ENCODE assay signal across 20 cellular contexts in the genomic region with DNA sequence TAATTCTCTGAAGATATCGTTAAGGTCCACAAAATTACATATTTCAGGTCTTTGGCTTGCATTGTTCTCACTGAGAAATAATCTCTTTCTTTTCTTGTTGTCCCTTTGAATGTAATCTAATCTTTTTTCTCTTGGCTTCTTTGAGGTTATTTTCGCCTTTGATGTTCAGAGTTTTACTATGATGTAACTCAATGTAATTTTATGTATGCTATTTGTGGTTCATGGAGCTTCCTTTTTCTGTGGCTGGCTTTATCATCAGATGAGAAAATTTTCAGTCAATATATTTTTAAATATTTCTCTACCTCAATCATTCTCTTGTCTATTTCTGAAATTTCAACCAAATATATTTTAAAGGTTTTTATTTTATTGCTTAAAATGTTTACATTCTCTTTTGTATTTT.
"Had no signal": no experiment of that assay in that cellular context is flagged by ENCODE, and none has a peak within 500 bp of the region (broad histone marks: within the 10 kb centered on the region; RNA-seq: fewer than 3 reads in every experiment).

No MANE protein-coding gene starts in this region.

- DNase-seq: activated CD4-positive, alpha-beta T cell treated with anti-CD3 and anti-CD28 coated beads, Interleukin-2, amount 50 U/mL, for 4 hours; activated effector memory CD4-positive, alpha-beta T cell treated with anti-CD3 and anti-CD28 coated beads, Interleukin-2, amount 50 U/mL, for 16 hours; activated naive CD4-positive, alpha-beta T cell treated with anti-CD3 and anti-CD28 coated beads, Interleukin-2, amount 50 U/mL, for 16 hours; activated T-cell treated with anti-CD3 and anti-CD28 coated beads, Interleukin-2, amount 50 U/mL, for 72 hours; effector CD4-positive, alpha-beta T cell; gastrocnemius medialis; head of caudate nucleus; kidney; spleen; stimulated activated CD4-positive, alpha-beta T cell treated with anti-CD3 and anti-CD28 coated beads, Interleukin-4, amount 100 ng/mL, for 4 hours; testis had no signal

- H3K4me3 Mint-ChIP-seq: activated T-cell treated with anti-CD3 and anti-CD28 coated beads, Interleukin-2, amount 50 U/mL, for 72 hours; mesothelial cell of epicardium; natural killer cell treated with Interleukin-12 subunit alpha and Interleukin-12 subunit beta and Interleukin-15 and Interleukin-18, amount 100 ng/mL, for 72 hours; stimulated activated memory B cell treated with anti-CD40 and anti-IgM and Interleukin-4, amounts not matched to agents 10 μg/mL and 1 μg/mL and 100 μg/mL, for 72 hours; type B pancreatic cell had no signal

- H3K27me3 ChIP-seq: gastrocnemius medialis, spleen, testis had no signal

- H2AFZ ChIP-seq: parathyroid adenoma had no signal

- H3K36me3 Mint-ChIP-seq: mesothelial cell of epicardium; stimulated activated memory B cell treated with anti-CD40 and anti-IgM and Interleukin-4, amounts not matched to agents 10 μg/mL and 1 μg/mL and 100 μg/mL, for 72 hours; type B pancreatic cell had no signal

- H3K36me3 ChIP-seq: gastrocnemius medialis, spleen had no signal

- H3K9me3 Mint-ChIP-seq: type B pancreatic cell had no signal

- H3K4me1 Mint-ChIP-seq: mesothelial cell of epicardium; stimulated activated memory B cell treated with anti-CD40 and anti-IgM and Interleukin-4, amounts not matched to agents 10 μg/mL and 1 μg/mL and 100 μg/mL, for 72 hours had no signal

- H3K27me3 Mint-ChIP-seq: natural killer cell treated with Interleukin-12 subunit alpha and Interleukin-12 subunit beta and Interleukin-15 and Interleukin-18, amount 100 ng/mL, for 72 hours; stimulated activated memory B cell treated with anti-CD40 and anti-IgM and Interleukin-4, amounts not matched to agents 10 μg/mL and 1 μg/mL and 100 μg/mL, for 72 hours; type B pancreatic cell had no signal

- H3K9me3 ChIP-seq: gastrocnemius medialis, testis had no signal

- H3K27ac ChIP-seq: gastrocnemius medialis, parathyroid adenoma, spleen, testis, VCaP had no signal

- H3K9ac ChIP-seq: parathyroid adenoma had no signal

- H3K27ac Mint-ChIP-seq: activated T-cell treated with anti-CD3 and anti-CD28 coated beads, Interleukin-2, amount 50 U/mL, for 72 hours; mesothelial cell of epicardium; natural killer cell treated with Interleukin-12 subunit alpha and Interleukin-12 subunit beta and Interleukin-15 and Interleukin-18, amount 100 ng/mL, for 72 hours; stimulated activated memory B cell treated with anti-CD40 and anti-IgM and Interleukin-4, amounts not matched to agents 10 μg/mL and 1 μg/mL and 100 μg/mL, for 72 hours; type B pancreatic cell had no signal

- H3K4me3 ChIP-seq: gastrocnemius medialis, lung, spleen, testis had no signal

- H3K4me1 ChIP-seq: gastrocnemius medialis, parathyroid adenoma, spleen, testis had no signal

- ATAC-seq: activated T-cell treated with anti-CD3 and anti-CD28 coated beads, Interleukin-2, amount 50 U/mL, for 72 hours; gastrocnemius medialis; left lobe of liver; natural killer cell treated with Interleukin-12 subunit alpha and Interleukin-12 subunit beta and Interleukin-15 and Interleukin-18, amount 100 ng/mL, for 72 hours; sciatic nerve; stimulated activated memory B cell treated with anti-CD40 and anti-IgM and Interleukin-4, amounts not matched to agents 10 μg/mL and 1 μg/mL and 100 μg/mL, for 72 hours had no signal
